1 cellular context compared by ENCODE assay signal in genomic region chr4:173934933-173935620, GRCh38.
TF ChIP-seq lines count a peak whose summit lies in the region.

No MANE protein-coding gene starts in this region.

TF ChIP-seq in HEK293, 187 proteins besides CTCF, POLR2A, EP300 and RAD21 (continued from another document):
- TF ChIP-seq, protein P1, sequence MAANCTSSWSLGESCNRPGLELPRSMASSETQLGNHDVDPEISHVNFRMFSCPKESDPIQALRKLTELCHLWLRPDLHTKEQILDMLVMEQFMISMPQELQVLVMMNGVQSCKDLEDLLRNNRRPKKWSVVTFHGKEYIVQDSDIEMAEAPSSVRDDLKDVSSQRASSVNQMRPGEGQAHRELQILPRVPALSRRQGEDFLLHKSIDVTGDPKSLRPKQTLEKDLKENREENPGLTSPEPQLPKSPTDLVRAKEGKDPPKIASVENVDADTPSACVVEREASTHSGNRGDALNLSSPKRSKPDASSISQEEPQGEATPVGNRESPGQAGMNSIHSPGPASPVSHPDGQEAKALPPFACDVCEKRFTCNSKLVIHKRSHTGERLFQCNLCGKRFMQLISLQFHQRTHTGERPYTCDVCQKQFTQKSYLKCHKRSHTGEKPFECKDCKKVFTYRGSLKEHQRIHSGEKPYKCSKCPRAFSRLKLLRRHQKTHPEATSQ (tag by site-specific recombination; IDR thresholded peaks at IDR 0.05), result no peak
- no peak for TF ChIP-seq ZNF776 (tag by site-specific recombination; IDR thresholded peaks at IDR 0.05; ENCODE audit: borderline replicate concordance)
- 0 out of 2 replicates have a peak, but pooled peaks have one; percentile 17 for TF ChIP-seq ZIC2 (tag by site-specific recombination; IDR thresholded peaks at IDR 0.05)
- no peak for TF ChIP-seq ZNF37A (tag by site-specific recombination; IDR thresholded peaks at IDR 0.05)
- TF ChIP-seq ZNF140 (tag by site-specific recombination; IDR thresholded peaks at IDR 0.05), result no peak
- peak; percentile 83 for TF ChIP-seq ZNF580 (tag by site-specific recombination; IDR thresholded peaks at IDR 0.05)
- no peak for TF ChIP-seq ZNF416 (tag by site-specific recombination; IDR thresholded peaks at IDR 0.05)
- TF ChIP-seq ZNF664 (tag by site-specific recombination; IDR thresholded peaks at IDR 0.05), result peak; percentile 91; the same call in 1 of the 2 replicates
- no peak for TF ChIP-seq TCF7L2 (IDR thresholded peaks at IDR 0.05; ENCODE audit: borderline replicate concordance, low read depth, low read length)
- no peak for TF ChIP-seq PRDM10 (tag by site-specific recombination; IDR thresholded peaks at IDR 0.05)
- TF ChIP-seq ZNF335 (tag by site-specific recombination; conservative IDR thresholded peaks at IDR 0.05), result no peak; the same call in 1 of the 2 replicates
- peak; percentile 38; the same call in 1 of the 2 replicates for TF ChIP-seq SCRT2 (tag by site-specific recombination; IDR thresholded peaks at IDR 0.05)
- TF ChIP-seq OVOL3 (tag by site-specific recombination; IDR thresholded peaks at IDR 0.05), result peak; percentile 60; the same call in 1 of the 2 replicates
- no peak for TF ChIP-seq ZBTB8A (tag by site-specific recombination; IDR thresholded peaks at IDR 0.05)
- TF ChIP-seq ZNF138 (tag by site-specific recombination; IDR thresholded peaks at IDR 0.05; ENCODE audit: borderline replicate concordance), result no peak
- TF ChIP-seq OSR2 (tag by site-specific recombination; IDR thresholded peaks at IDR 0.05), result peak; percentile 84; the same call in 1 of the 2 replicates
- peak; percentile 86 for TF ChIP-seq WT1 (tag by site-specific recombination; IDR thresholded peaks at IDR 0.05)
- no peak for TF ChIP-seq SP7 (tag by site-specific recombination; IDR thresholded peaks at IDR 0.05)
- TF ChIP-seq ZNF121 (tag by site-specific recombination; IDR thresholded peaks at IDR 0.05), result no peak
- TF ChIP-seq GFI1B (tag by site-specific recombination; IDR thresholded peaks at IDR 0.05), result no peak
- no peak for TF ChIP-seq ZNF112 (tag by site-specific recombination; IDR thresholded peaks at IDR 0.05)
- TF ChIP-seq ZNF654 (tag by site-specific recombination; IDR thresholded peaks at IDR 0.05; ENCODE audit: low read depth), result no peak
- no peak for TF ChIP-seq ZFP3 (tag by site-specific recombination; IDR thresholded peaks at IDR 0.05; ENCODE audit: low read depth)
- TF ChIP-seq ZNF677 (tag by site-specific recombination; IDR thresholded peaks at IDR 0.05), result no peak
- TF ChIP-seq SALL2 (tag by site-specific recombination; IDR thresholded peaks at IDR 0.05; ENCODE audit: borderline replicate concordance), result no peak
- no peak for TF ChIP-seq ZSCAN18 (tag by site-specific recombination; IDR thresholded peaks at IDR 0.05)
- TF ChIP-seq TRIM28 (IDR thresholded peaks at IDR 0.05; ENCODE audit: borderline replicate concordance, low read length), result peak; percentile 36; the same call in 1 of the 2 replicates
- 0 out of 2 replicates have a peak, but pooled peaks have one; percentile 65 for TF ChIP-seq ZNF561 (tag by site-specific recombination; IDR thresholded peaks at IDR 0.05; ENCODE audit: borderline replicate concordance)
- TF ChIP-seq ZNF639 (tag by site-specific recombination; IDR thresholded peaks at IDR 0.05), result no peak
- TF ChIP-seq KLF7 (tag by site-specific recombination; IDR thresholded peaks at IDR 0.05; ENCODE audit: borderline replicate concordance), result peak; percentile 28; the same call in 1 of the 2 replicates
- TF ChIP-seq ZNF341 (tag by site-specific recombination; IDR thresholded peaks at IDR 0.05; ENCODE audit: low read depth), result peak; percentile 86
- TF ChIP-seq PRDM6 (tag by site-specific recombination; IDR thresholded peaks at IDR 0.05), result peak; percentile 80
- no peak for TF ChIP-seq ZNF426 (tag by site-specific recombination; IDR thresholded peaks at IDR 0.05)
- TF ChIP-seq ZNF626 (tag by site-specific recombination; IDR thresholded peaks at IDR 0.05), result no peak
- TF ChIP-seq ZNF549 (tag by site-specific recombination; IDR thresholded peaks at IDR 0.05), result no peak
- TF ChIP-seq ZSCAN30 (tag by site-specific recombination; IDR thresholded peaks at IDR 0.05), result no peak
